ENCODE assay signal across 8 cellular contexts in genomic region chr1:108661030-108661609, GRCh38. TPM values are rescaled to one million over a fixed set of nuclear protein-coding genes. Genes with fewer than 3 reads are reported as not detected.
DNase-seq lines count a peak whose midpoint lies in the region; ATAC-seq and TF ChIP-seq lines count a peak whose summit lies in the region.

HENMT1 (minus strand) TSS chr1:108661093; CDS start chr1:108659884, 1,209 bp downstream.

- H3K27ac Mint-ChIP-seq in T-helper 2 cell treated with Interferon-gamma antibody and Interleukin-4, amounts not matched to agents 5 μg/mL and 100 μg/mL, for 36 hours = peak within 1 kb of the TSS; percentile 95

- DNase-seq in C1 segment of cervical spinal cord (lab: John Stamatoyannopoulos, UW) (peak in 13 of 14 donors; percentile 24 to 81 (median 53)), HS-27A (ENCODE audit: low read depth) (peak; percentile 70), body of pancreas (peak; percentile 29 to 51 (median 50)), iPS-NIHi7 (ENCODE audit: extremely low spot score) (peak; percentile 73), smooth muscle cell of the brain vasculature (ENCODE audit: low read depth, low spot score) (peak; percentile 50), NCI-H1694 treated with DMSO at 0.1 percent for 48 hours (lab: John Stamatoyannopoulos, UW) (no peak)
- DNase-seq in T-helper 2 cell treated with Interferon-gamma antibody and Interleukin-4, amounts not matched to agents 5 μg/mL and 100 μg/mL, for 36 hours (ENCODE audit: low spot score) = peak; percentile 81

- intact Hi-C loops in body of pancreas (cut with DNase I) = no loop called here

- H3K4me1 ChIP-seq in body of pancreas = peaks cover 8% of the 10 kb centered on the region

- no peaks in the 10 kb centered on the region for H3K36me3 ChIP-seq in body of pancreas (replicated peaks in 1 of 2; ENCODE audit: insufficient read depth in 1 of 2, low read depth in 2 of 2)

- no peaks in the 10 kb centered on the region for H3K9me3 ChIP-seq in body of pancreas

- no peaks in the 10 kb centered on the region for H3K27me3 Mint-ChIP-seq in T-helper 2 cell treated with Interferon-gamma antibody and Interleukin-4, amounts not matched to agents 5 μg/mL and 100 μg/mL, for 36 hours (ENCODE audit: low read depth)

- peak; percentile 90 for ATAC-seq in GM19452 (IDR thresholded peaks at IDR 0.05; ENCODE audit: unreplicated experiment)
- ATAC-seq in body of pancreas = peak; percentile 73

- peak within 1 kb of the TSS; percentile 13 to 33 for H3K4me3 ChIP-seq in body of pancreas

- H3K27me3 ChIP-seq in body of pancreas = peaks cover 0 to 6% of the 10 kb centered on the region in 2 donors

- 3 to 7% methylated on average over 24 to 68 of the region's 81 CpGs for WGBS in body of pancreas, 2 donors

- peak within 1 kb of the TSS; percentile 83 for H3K4me3 Mint-ChIP-seq in T-helper 2 cell treated with Interferon-gamma antibody and Interleukin-4, amounts not matched to agents 5 μg/mL and 100 μg/mL, for 36 hours

- TF ChIP-seq CTCF in body of pancreas (IDR thresholded peaks at IDR 0.05) = no peak

- TF ChIP-seq POLR2A in body of pancreas (IDR thresholded peaks at IDR 0.05) = peak in 2 of 3 donors; percentile 26 to 36

- H3K9me3 Mint-ChIP-seq in T-helper 2 cell treated with Interferon-gamma antibody and Interleukin-4, amounts not matched to agents 5 μg/mL and 100 μg/mL, for 36 hours = no peaks in the 10 kb centered on the region

- peak within 1 kb of the TSS in 3 of 4 donors; percentile 53 to 86 (median 79) for H3K27ac ChIP-seq in body of pancreas

- peaks cover 14% of the 10 kb centered on the region for H3K36me3 Mint-ChIP-seq in T-helper 2 cell treated with Interferon-gamma antibody and Interleukin-4, amounts not matched to agents 5 μg/mL and 100 μg/mL, for 36 hours (ENCODE audit: low read depth)

- peaks cover 37% of the 10 kb centered on the region for H3K4me1 Mint-ChIP-seq in T-helper 2 cell treated with Interferon-gamma antibody and Interleukin-4, amounts not matched to agents 5 μg/mL and 100 μg/mL, for 36 hours (ENCODE audit: low read depth)

RNA-seq across cellular contexts. Expression of gene HENMT1, which starts in this region (rescaled TPM):
- 1 to 10 TPM; 1.3 to 1.6 TPM for total RNA-seq in body of pancreas
